9 cellular contexts compared by ENCODE assay signal in the genomic region with DNA sequence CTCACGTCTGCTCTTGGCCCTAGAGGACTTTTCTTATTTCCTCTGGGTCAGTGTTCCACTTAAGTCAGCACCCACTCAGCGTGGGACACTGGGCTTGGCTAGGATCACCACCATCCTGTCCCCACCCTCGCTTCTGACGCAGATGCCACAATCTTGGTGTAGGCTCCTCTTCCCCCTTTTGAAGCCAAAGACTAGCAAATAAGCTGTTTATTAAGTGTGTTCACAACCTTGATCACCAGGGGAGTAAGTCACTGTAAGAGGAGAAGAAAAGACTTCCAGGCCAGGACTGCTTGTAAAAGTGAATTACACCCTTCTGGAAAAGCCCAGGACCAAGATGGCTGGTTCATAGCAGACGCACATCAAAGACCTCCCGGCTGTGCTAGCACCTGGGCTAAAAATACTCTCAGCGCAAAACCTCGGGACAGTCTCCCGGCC.
DNase-seq lines count a peak whose midpoint lies in the region; ATAC-seq and TF ChIP-seq lines count a peak whose summit lies in the region.
"Had no signal": no experiment of that assay in that cellular context is flagged by ENCODE, and none has a peak within 500 bp of the region (broad histone marks: within the 10 kb centered on the region; RNA-seq: fewer than 3 reads in every experiment).

No MANE protein-coding gene starts in this region.

- peaks cover 31% of the 10 kb centered on the region for H3K79me2 ChIP-seq in neural progenitor cell (ENCODE audit: low read depth)

- no peak for TF ChIP-seq POLR2A in gastroesophageal sphincter (IDR thresholded peaks at IDR 0.05)

- CTCF ChIA-PET in RWPE1 (lab: Yijun Ruan, JAX) = no interaction called here

- ATAC-seq in gastroesophageal sphincter (peak; percentile 68), HG02759 (IDR thresholded peaks at IDR 0.05; ENCODE audit: unreplicated experiment) (no peak), GM19467 (IDR thresholded peaks at IDR 0.05; ENCODE audit: unreplicated experiment) (no peak), GM19455 (IDR thresholded peaks at IDR 0.05; ENCODE audit: unreplicated experiment) (no peak), HG02588 (IDR thresholded peaks at IDR 0.05; ENCODE audit: unreplicated experiment) (no peak)

- peaks cover 12% of the 10 kb centered on the region for H3F3A ChIP-seq in neural progenitor cell (ENCODE audit: low read depth)

- peaks cover 57% of the 10 kb centered on the region for H3K4me1 Mint-ChIP-seq in neural progenitor cell

- 72 to 80% methylated on average over 1 to 6 of the region's 9 CpGs for WGBS in gastroesophageal sphincter (ENCODE audit: low coverage in 1 of 2), 2 donors

- peak overlapping the region; percentile 50 for H3K27ac Mint-ChIP-seq in neural progenitor cell

- H3K27ac ChIP-seq in BLaER1 treated with 17β-estradiol and CSF1 and Interleukin-3, amounts not matched to agents 10 nM and 100 nM = peak overlapping the region; percentile 86 to 93 (median 89)
- H3K27ac ChIP-seq in RWPE1 (peak overlapping the region; percentile 71; the same call in 1 of the 2 replicates), gastroesophageal sphincter (peak overlapping the region in 3 of 4 donors; percentile 71 to 82 (median 78)), neural progenitor cell (no peak overlapping the region)
- H3K27ac ChIP-seq: VCaP had no signal

- H3K4me1 ChIP-seq in BLaER1 treated with 17β-estradiol and CSF1 and Interleukin-3, amounts not matched to agents 10 nM and 100 nM = peaks cover 100% of the 10 kb centered on the region in 10 experiments
- peaks cover 0 to 86% (median 52%) of the 10 kb centered on the region in 3 donors for H3K4me1 ChIP-seq in gastroesophageal sphincter
- H3K4me1 ChIP-seq in neural progenitor cell = peaks cover 42% of the 10 kb centered on the region

- TF ChIP-seq CTCF in RWPE1 (conservative IDR thresholded peaks at IDR 0.05; ENCODE audit: low read depth) = no peak
- no peak for TF ChIP-seq CTCF in gastroesophageal sphincter (IDR thresholded peaks at IDR 0.05)
- no peak for TF ChIP-seq CTCF in neural progenitor cell (IDR thresholded peaks at IDR 0.05)

- H4K20me1 ChIP-seq in BLaER1 treated with 17β-estradiol and CSF1 and Interleukin-3, amounts not matched to agents 10 nM and 100 nM = peaks cover 7 to 79% (median 42%) of the 10 kb centered on the region in 11 experiments; a peak in 17 of 22 replicates
- H4K20me1 ChIP-seq in neural progenitor cell (ENCODE audit: low read depth) = peaks cover 53% of the 10 kb centered on the region

- no peaks in the 10 kb centered on the region for H3K27me3 ChIP-seq in BLaER1 treated with 17β-estradiol and CSF1 and Interleukin-3, amounts not matched to agents 10 nM and 100 nM
- H3K27me3 ChIP-seq in gastroesophageal sphincter (no peaks in the 10 kb centered on the region), neural progenitor cell (no peaks in the 10 kb centered on the region)

- H3K36me3 Mint-ChIP-seq in neural progenitor cell = peaks cover 7% of the 10 kb centered on the region

- no peak overlapping the region for H3K4me3 Mint-ChIP-seq in neural progenitor cell

- no peak for TF ChIP-seq EP300 in gastroesophageal sphincter (IDR thresholded peaks at IDR 0.05)

- H3K9me3 ChIP-seq in BLaER1 treated with 17β-estradiol and CSF1 and Interleukin-3, amounts not matched to agents 10 nM and 100 nM (replicated peaks in 1 of 11) = peaks cover 0 to 4% (median 2%) of the 10 kb centered on the region in 11 experiments; a peak in 10 of 22 replicates
- H3K9me3 ChIP-seq in gastroesophageal sphincter (no peaks in the 10 kb centered on the region), neural progenitor cell (ENCODE audit: low read depth) (no peaks in the 10 kb centered on the region)

- peak overlapping the region in 1 of 10 experiments; percentile 4; a peak in 1 of 20 replicates for H3K4me3 ChIP-seq in BLaER1 treated with 17β-estradiol and CSF1 and Interleukin-3, amounts not matched to agents 10 nM and 100 nM
- H3K4me3 ChIP-seq in gastroesophageal sphincter (no peak overlapping the region), neural progenitor cell (no peak overlapping the region)

- H3K4me2 ChIP-seq in BLaER1 treated with 17β-estradiol and CSF1 and Interleukin-3, amounts not matched to agents 10 nM and 100 nM = peak overlapping the region; percentile 89 to 98 (median 95)
- peak overlapping the region; percentile 15 for H3K4me2 ChIP-seq in neural progenitor cell

- no peaks in the 10 kb centered on the region for H3K27me3 Mint-ChIP-seq in neural progenitor cell (ENCODE audit: insufficient read depth, low read depth)

- H3K9ac ChIP-seq in BLaER1 treated with 17β-estradiol and CSF1 and Interleukin-3, amounts not matched to agents 10 nM and 100 nM = peak overlapping the region; percentile 70 to 86 (median 80)
- H3K9ac ChIP-seq in neural progenitor cell = no peak overlapping the region

- peaks cover 7% of the 10 kb centered on the region for H3K9me3 Mint-ChIP-seq in neural progenitor cell

- peaks cover 0 to 14% (median 4%) of the 10 kb centered on the region in 11 experiments; a peak in 10 of 22 replicates for H3K36me3 ChIP-seq in BLaER1 treated with 17β-estradiol and CSF1 and Interleukin-3, amounts not matched to agents 10 nM and 100 nM
- no peaks in the 10 kb centered on the region for H3K36me3 ChIP-seq in gastroesophageal sphincter
- H3K36me3 ChIP-seq in neural progenitor cell = no peaks in the 10 kb centered on the region

- POLR2A ChIA-PET in RWPE1 (lab: Yijun Ruan, JAX; ENCODE audit: low non-redundant PET) = no interaction called here

- H2AFZ ChIP-seq in neural progenitor cell (replicated peaks) = no peak overlapping the region

- DNase-seq in RWPE1 (ENCODE audit: low spot score) = no peak
- no peak for DNase-seq in neural progenitor cell (ENCODE audit: low spot score)
